22 cellular contexts compared by ENCODE assay signal in the genomic region with DNA sequence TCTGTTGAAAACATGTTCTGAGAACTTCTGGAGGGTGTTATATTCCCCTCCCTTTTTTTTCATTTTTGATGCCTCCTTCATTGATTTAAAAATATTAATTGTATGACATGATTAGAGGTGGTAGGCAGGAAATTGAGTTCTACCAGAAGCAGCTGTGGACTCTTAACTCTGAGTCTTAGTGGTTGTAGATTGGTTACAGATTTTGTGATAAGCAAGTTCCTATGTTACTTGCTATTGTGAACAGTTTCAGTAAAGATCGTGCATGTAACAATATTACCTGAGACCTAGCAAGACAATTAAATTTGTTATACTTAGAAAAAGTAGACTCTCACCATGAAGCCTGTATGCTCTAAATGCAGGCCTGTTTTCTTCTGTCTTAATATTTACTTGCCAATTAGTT.
DNase-seq lines count a peak whose midpoint lies in the region; ATAC-seq, FAIRE-seq and TF ChIP-seq lines count a peak whose summit lies in the region.
"Had no signal": no experiment of that assay in that cellular context is flagged by ENCODE, and none has a peak within 500 bp of the region (broad histone marks: within the 10 kb centered on the region; RNA-seq: fewer than 3 reads in every experiment).

No MANE protein-coding gene starts in this region.

- no peaks in the 10 kb centered on the region for H3K9me2 ChIP-seq in MM.1S (replicated peaks; ENCODE audit: insufficient read depth, low read length)

- ATAC-seq in activated CD8-positive, alpha-beta memory T cell treated with anti-CD3 and anti-CD28 coated beads, Interleukin-2, amount 10 ng/mL, durations not matched to agents 7 days and 5 days = peak; percentile 58
- ATAC-seq in GM18505 (IDR thresholded peaks at IDR 0.05; ENCODE audit: unreplicated experiment) = no peak

- H3K9me3 ChIP-seq in MM.1S (replicated peaks; ENCODE audit: insufficient read depth, low read length) (no peaks in the 10 kb centered on the region), small intestine (ENCODE audit: control insufficient read depth, low read depth) (no peaks in the 10 kb centered on the region)
- H3K9me3 ChIP-seq: BLaER1, HAP-1 had no signal

- H4K20me1 ChIP-seq in MM.1S (ENCODE audit: insufficient read depth, low read length) = no peaks in the 10 kb centered on the region

- H3K27ac Mint-ChIP-seq in activated CD8-positive, alpha-beta memory T cell treated with anti-CD3 and anti-CD28 coated beads, Interleukin-2, amount 10 ng/mL, durations not matched to agents 7 days and 5 days = no peak overlapping the region
- H3K27ac Mint-ChIP-seq: B cell; CD4-positive, alpha-beta T cell; CD8-positive, alpha-beta memory T cell; HFFc6 had no signal

- DNase-seq in activated CD8-positive, alpha-beta memory T cell treated with anti-CD3 and anti-CD28 coated beads, Interleukin-2, amount 10 ng/mL, durations not matched to agents 7 days and 5 days = no peak
- no peak for DNase-seq in activated CD8-positive, alpha-beta memory T cell treated with anti-CD3 and anti-CD28 coated beads for 24 hours
- DNase-seq in MM.1S = no peak
- DNase-seq in small intestine = no peak
- no peak for DNase-seq in midbrain (lab: John Stamatoyannopoulos, UW)
- DNase-seq: CD4-positive, alpha-beta T cell; CD8-positive, alpha-beta memory T cell; DMS 273 treated with DMSO at 0.1 percent for 48 hours; DMS79; GF-D8; GOT3; HFFc6 had no signal

- peaks cover 20% of the 10 kb centered on the region for H3K27me3 Mint-ChIP-seq in activated CD8-positive, alpha-beta memory T cell treated with anti-CD3 and anti-CD28 coated beads, Interleukin-2, amount 10 ng/mL, durations not matched to agents 7 days and 5 days
- H3K27me3 Mint-ChIP-seq: B cell; CD4-positive, alpha-beta T cell had no signal

- no peaks in the 10 kb centered on the region for H3K36me3 Mint-ChIP-seq in activated CD8-positive, alpha-beta memory T cell treated with anti-CD3 and anti-CD28 coated beads, Interleukin-2, amount 10 ng/mL, durations not matched to agents 7 days and 5 days

- no peak overlapping the region for H3K4me3 ChIP-seq in MM.1S (ENCODE audit: low read length)
- H3K4me3 ChIP-seq in small intestine (ENCODE audit: low read depth in 1 of 2, low read length in 2 of 2) = no peak overlapping the region
- H3K4me3 ChIP-seq: BLaER1, HAP-1 had no signal

- no peak for FAIRE-seq in small intestine (lab: Jason Lieb, UNC)
- FAIRE-seq: A204.1, D721Med, H54 had no signal

- H3K4me1 ChIP-seq in MM.1S (ENCODE audit: low read length) = 0 out of 2 replicates have a peak, but pooled peaks cover 7% of the 10 kb centered on the region
- no peaks in the 10 kb centered on the region for H3K4me1 ChIP-seq in small intestine (ENCODE audit: control insufficient read depth in 2 of 2, insufficient read depth in 1 of 2, low read depth in 1 of 2, low read length in 1 of 2)
- H3K4me1 ChIP-seq: HAP-1 had no signal

- no peak overlapping the region for H2AFZ ChIP-seq in MM.1S (ENCODE audit: low read length)

- TF ChIP-seq CTCF in MM.1S (IDR thresholded peaks at IDR 0.05; ENCODE audit: low read length) = no peak

- no peak overlapping the region for H3K9ac ChIP-seq in MM.1S (ENCODE audit: low read length)
- H3K9ac ChIP-seq: BLaER1 had no signal

- H3K36me3 ChIP-seq in MM.1S (replicated peaks; ENCODE audit: insufficient read depth, low read length) (no peaks in the 10 kb centered on the region), small intestine (ENCODE audit: control insufficient read depth in 2 of 2, insufficient read depth in 2 of 2, low read length in 2 of 2) (peaks cover 2% of the 10 kb centered on the region in 2 donors)

- CTCF ChIA-PET in activated CD8-positive, alpha-beta memory T cell treated with anti-CD3 and anti-CD28 coated beads, Interleukin-2, amount 10 ng/mL, durations not matched to agents 7 days and 5 days (lab: Charles Lee) = interaction anchor here (1.4 kb wide), 2 partner anchors 10 to 440 kb away, joined by 3 read pairs; no protein-coding TSS in a partner anchor

- H3K4me2 ChIP-seq in MM.1S (ENCODE audit: low read depth, low read length) = 0 out of 2 replicates have a peak overlapping the region, but pooled peaks have one; percentile 6
- H3K4me2 ChIP-seq: BLaER1 had no signal

- TF ChIP-seq POLR2A in GM18505 (IDR thresholded peaks at IDR 0.05; ENCODE audit: borderline replicate concordance, extremely low read depth, insufficient read depth, insufficient read length) = no peak

- H3K27ac ChIP-seq in MM.1S (ENCODE audit: low read length) (no peak overlapping the region), layer of hippocampus (ENCODE audit: low read depth, low read length) (peak overlapping the region; percentile 5), small intestine (ENCODE audit: low read depth in 1 of 2, low read length in 1 of 2) (no peak overlapping the region)
- H3K27ac ChIP-seq: 22Rv1, BLaER1, C4-2B had no signal

- no peaks in the 10 kb centered on the region for H3K27me3 ChIP-seq in MM.1S (replicated peaks; ENCODE audit: insufficient read depth, low read length)
- H3K27me3 ChIP-seq in layer of hippocampus (ENCODE audit: control insufficient read depth, insufficient read depth, low read length) = no peaks in the 10 kb centered on the region
- H3K27me3 ChIP-seq in small intestine (ENCODE audit: control insufficient read depth in 2 of 2, insufficient read depth in 2 of 2, low read length in 2 of 2) = no peaks in the 10 kb centered on the region
- H3K27me3 ChIP-seq: BLaER1 had no signal

- H3K4me3 Mint-ChIP-seq in activated CD8-positive, alpha-beta memory T cell treated with anti-CD3 and anti-CD28 coated beads, Interleukin-2, amount 10 ng/mL, durations not matched to agents 7 days and 5 days = no peak overlapping the region
- H3K4me3 Mint-ChIP-seq: B cell; CD4-positive, alpha-beta T cell; CD8-positive, alpha-beta memory T cell; HFFc6 had no signal

- H3K9me3 Mint-ChIP-seq in activated CD8-positive, alpha-beta memory T cell treated with anti-CD3 and anti-CD28 coated beads, Interleukin-2, amount 10 ng/mL, durations not matched to agents 7 days and 5 days (ENCODE audit: low read depth) = no peaks in the 10 kb centered on the region
- H3K9me3 Mint-ChIP-seq: CD4-positive, alpha-beta T cell; CD8-positive, alpha-beta memory T cell; HFFc6 had no signal

- H3F3A ChIP-seq in MM.1S (ENCODE audit: insufficient read depth, low read length) = 0 out of 2 replicates have a peak, but pooled peaks cover 7% of the 10 kb centered on the region

- no peaks in the 10 kb centered on the region for H3K79me2 ChIP-seq in MM.1S (ENCODE audit: low read length)

- WGBS in small intestine, 3 donors = 36 to 84% (median 78%) methylated on average over 1 of the region's 1 CpG

- peaks cover 12% of the 10 kb centered on the region for H3K4me1 Mint-ChIP-seq in activated CD8-positive, alpha-beta memory T cell treated with anti-CD3 and anti-CD28 coated beads, Interleukin-2, amount 10 ng/mL, durations not matched to agents 7 days and 5 days
- H3K4me1 Mint-ChIP-seq: B cell had no signal
